18 cellular contexts compared by ENCODE assay signal in genomic region chr10:11331178-11331577, GRCh38.
DNase-seq lines count a peak whose midpoint lies in the region; ATAC-seq, FAIRE-seq and TF ChIP-seq lines count a peak whose summit lies in the region.
"Had no signal": no experiment of that assay in that cellular context is flagged by ENCODE, and none has a peak within 500 bp of the region (broad histone marks: within the 10 kb centered on the region; RNA-seq: fewer than 3 reads in every experiment).

No MANE protein-coding gene starts in this region.

- POLR2A ChIA-PET in endothelial cell of umbilical vein (lab: Charles Lee) = no interaction called here

- TF ChIP-seq CTCF in heart left ventricle (IDR thresholded peaks at IDR 0.05) (no peak), right atrium auricular region (IDR thresholded peaks at IDR 0.05) (no peak), endothelial cell of umbilical vein (IDR thresholded peaks at IDR 0.05; ENCODE audit: extremely low read depth in 1 of 2, insufficient read depth in 1 of 2, low read depth in 1 of 2, low read length in 2 of 2) (no peak), thoracic aorta (IDR thresholded peaks at IDR 0.05) (no peak), GM13976 (IDR thresholded peaks at IDR 0.05; ENCODE audit: borderline replicate concordance, control extremely low read depth, extremely low read depth, insufficient read depth, missing control alignments) (no peak)

- no peaks in the 10 kb centered on the region for H3K9me1 ChIP-seq in endothelial cell of umbilical vein (replicated peaks; ENCODE audit: control insufficient read depth, extremely low read depth, insufficient read depth, low read length)

- H4K20me1 ChIP-seq in endothelial cell of umbilical vein (replicated peaks; ENCODE audit: control insufficient read depth, extremely low read depth, insufficient read depth, low read length) = no peaks in the 10 kb centered on the region

- no TSS peak for BruUV-seq in endothelial cell of umbilical vein (replicated peaks; lab: Mats Ljungman, UMichigan)

- H3K79me2 ChIP-seq in endothelial cell of umbilical vein (ENCODE audit: control insufficient read depth, insufficient read depth, low read length) = no peaks in the 10 kb centered on the region

- no peak overlapping the region for H3K9ac ChIP-seq in endothelial cell of umbilical vein (replicated peaks; ENCODE audit: extremely low read depth, insufficient read depth, low read length)
- H3K9ac ChIP-seq: KMS-11 had no signal

- no peak overlapping the region for H2AFZ ChIP-seq in endothelial cell of umbilical vein (ENCODE audit: low read depth, low read length)

- DNase-seq in heart left ventricle (no peak), right atrium auricular region (ENCODE audit: low spot score) (no peak), OCI-M1 (lab: John Stamatoyannopoulos, UW) (peak; percentile 16), endothelial cell of umbilical vein (ENCODE audit: low read depth, low spot score) (peak; percentile 37), thoracic aorta (ENCODE audit: low spot score) (no peak), cortex of kidney (lab: John Stamatoyannopoulos, UW) (no peak), GM13976 (ENCODE audit: low spot score) (no peak)
- no peak for DNase-seq in central memory CD4-positive, alpha-beta T cell
- DNase-seq: C1 segment of cervical spinal cord, DMS 273 treated with DMSO at 0.1 percent for 48 hours, GDM1, NCI-H1092, NCI-H2081 treated with DMSO at 0.1 percent for 48 hours, NCI-H510A, NCI-H774 had no signal

- H3K4me3 ChIP-seq in heart left ventricle = no peak overlapping the region
- H3K4me3 ChIP-seq in right atrium auricular region = no peak overlapping the region
- H3K4me3 ChIP-seq in endothelial cell of umbilical vein (replicated peaks in 1 of 3; ENCODE audit: insufficient read depth in 1 of 3, low read depth in 1 of 3, low read length in 3 of 3) = no peak overlapping the region
- H3K4me3 ChIP-seq in thoracic aorta = no peak overlapping the region
- H3K4me3 ChIP-seq: GM12878 had no signal

- ATAC-seq in heart left ventricle (no peak), thoracic aorta (ENCODE audit: insufficient number of reproducible peaks, low FRiP score, low read depth) (no peak)
- ATAC-seq: GM12878 had no signal

- H3K27me3 ChIP-seq in heart left ventricle = no peaks in the 10 kb centered on the region
- no peaks in the 10 kb centered on the region for H3K27me3 ChIP-seq in right atrium auricular region
- no peaks in the 10 kb centered on the region for H3K27me3 ChIP-seq in endothelial cell of umbilical vein (ENCODE audit: control insufficient read depth in 2 of 2, insufficient read depth in 2 of 2, low read length in 2 of 2)
- no peaks in the 10 kb centered on the region for H3K27me3 ChIP-seq in thoracic aorta (replicated peaks; ENCODE audit: insufficient read depth)

- H3K4me2 ChIP-seq in endothelial cell of umbilical vein (ENCODE audit: insufficient read depth, low read length) = no peak overlapping the region
- H3K4me2 ChIP-seq: KMS-11 had no signal

- FAIRE-seq in endothelial cell of umbilical vein (lab: Jason Lieb, UNC) = no peak
- FAIRE-seq: GM12878, H1 had no signal

- CTCF ChIA-PET in endothelial cell of umbilical vein (lab: Charles Lee) = no interaction called here

- no peaks in the 10 kb centered on the region for H3K9me3 ChIP-seq in heart left ventricle
- no peaks in the 10 kb centered on the region for H3K9me3 ChIP-seq in right atrium auricular region
- H3K9me3 ChIP-seq in endothelial cell of umbilical vein (replicated peaks; ENCODE audit: control insufficient read depth, insufficient read depth, low read length) = no peaks in the 10 kb centered on the region
- H3K9me3 ChIP-seq in thoracic aorta = no peaks in the 10 kb centered on the region

- dilution Hi-C loops in endothelial cell of umbilical vein (cut with MboI; ENCODE audit: extremely low pct_ligation_motif_present, low sequenced_read_pairs) = no loop called here

- intact Hi-C loops in heart left ventricle (cut with DNase I) = no loop called here
- intact Hi-C loops in endothelial cell of umbilical vein (cut with micrococcal nuclease) = no loop called here

- peaks cover 0 to 73% (median 12%) of the 10 kb centered on the region in 9 donors for H3K36me3 ChIP-seq in heart left ventricle
- peaks cover 3% of the 10 kb centered on the region for H3K36me3 ChIP-seq in right atrium auricular region
- no peaks in the 10 kb centered on the region for H3K36me3 ChIP-seq in endothelial cell of umbilical vein (ENCODE audit: control insufficient read depth in 2 of 2, extremely low read depth in 1 of 2, insufficient read depth in 2 of 2, low read length in 2 of 2)
- no peaks in the 10 kb centered on the region for H3K36me3 ChIP-seq in thoracic aorta

- H3K4me1 ChIP-seq in heart left ventricle (peaks cover 10 to 60% (median 40%) of the 10 kb centered on the region in 12 donors), right atrium auricular region (peaks cover 0 to 34% of the 10 kb centered on the region in 2 donors), endothelial cell of umbilical vein (ENCODE audit: control insufficient read depth, extremely low read depth, insufficient read depth, low read length) (peaks cover 4% of the 10 kb centered on the region), thoracic aorta (ENCODE audit: control insufficient read depth in 1 of 2, low read depth in 2 of 2) (peaks cover 20 to 47% of the 10 kb centered on the region in 2 donors)

- TF ChIP-seq POLR2A in heart left ventricle (IDR thresholded peaks at IDR 0.05) = no peak
- no peak for TF ChIP-seq POLR2A in endothelial cell of umbilical vein (IDR thresholded peaks at IDR 0.05; ENCODE audit: low read depth, low read length)

- in situ Hi-C loops in GM13976 (cut with MboI; ENCODE audit: low sequenced_read_pairs, unreplicated experiment) = no loop called here

- H3K27ac ChIP-seq in heart left ventricle (peak overlapping the region in 8 of 12 donors; percentile 5 to 75 (median 54)), right atrium auricular region (no peak overlapping the region), endothelial cell of umbilical vein (ENCODE audit: insufficient read depth, low read depth, low read length) (no peak overlapping the region), thoracic aorta (peak overlapping the region; percentile 40 to 52)
- H3K27ac ChIP-seq: KMS-11 had no signal

TF ChIP-seq in endothelial cell of umbilical vein, 7 proteins besides CTCF, POLR2A, EP300 and RAD21:
- TF ChIP-seq EZH2 (IDR thresholded peaks at IDR 0.05; ENCODE audit: borderline replicate concordance, low read depth, low read length, severe bottlenecking) = no peak
TF ChIP-seq in endothelial cell of umbilical vein: peak in this region for 0.

Comparison
In these comparisons a context has a peak if more than half of its experiments do, and no peak if none do; other contexts are left out.
1. H3K27ac ChIP-seq: peak in heart left ventricle (8 of 12) and thoracic aorta (2 of 2); none in right atrium auricular region (0 of 2) and endothelial cell of umbilical vein (single experiment).
2. DNase-seq: peak in OCI-M1 (single experiment) and endothelial cell of umbilical vein (single experiment); none in heart left ventricle (0 of 5), right atrium auricular region (single experiment), thoracic aorta (single experiment), cortex of kidney (single experiment), GM13976 (single experiment) and central memory CD4-positive, alpha-beta T cell (single experiment).